Comparison of ENCODE assay signal across 8 cellular contexts in the genomic region with DNA sequence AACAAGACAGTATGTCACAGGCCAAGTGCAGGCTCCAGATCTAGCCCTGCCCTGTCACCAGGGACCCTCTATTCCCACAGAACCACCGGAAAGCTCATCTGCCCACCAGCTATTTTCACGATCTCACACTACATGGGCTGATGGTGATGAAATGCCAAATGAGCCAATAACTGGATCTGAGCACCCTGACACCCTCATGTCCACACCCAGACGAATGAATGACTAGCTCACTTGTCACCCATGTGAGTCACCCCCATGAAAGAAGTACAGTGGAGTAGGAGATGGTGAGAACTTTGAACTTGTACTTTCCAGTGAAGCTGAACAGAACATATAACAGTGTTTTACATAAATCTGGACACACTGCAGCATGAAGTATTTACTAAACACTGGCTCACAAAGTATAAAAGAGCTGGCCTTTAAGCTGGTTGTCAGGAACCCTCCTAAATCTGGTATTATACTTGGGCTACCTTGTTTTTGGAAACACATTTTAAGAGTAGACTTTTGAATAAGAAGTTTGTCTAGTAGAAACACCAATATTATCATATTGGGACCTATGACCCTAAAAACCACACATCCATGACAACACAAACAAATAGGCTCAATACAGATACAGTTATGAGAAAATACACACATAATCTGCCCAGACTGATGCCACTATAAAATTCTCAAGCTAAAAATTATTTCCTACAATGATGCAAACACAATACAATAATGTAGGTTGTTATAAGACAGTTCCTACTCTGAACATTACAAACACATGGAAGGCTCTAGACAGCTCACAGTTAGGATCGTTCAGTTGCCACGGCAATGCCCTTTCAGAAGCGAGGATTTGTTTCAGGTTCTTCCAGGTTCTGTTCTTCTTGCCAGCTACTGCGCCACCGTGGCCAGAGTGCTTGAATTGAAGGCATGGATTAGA. TPM values are rescaled to one million over a fixed set of nuclear protein-coding genes. Genes with fewer than 3 reads are reported as not detected.
DNase-seq lines count a peak whose midpoint lies in the region; ATAC-seq, FAIRE-seq and TF ChIP-seq lines count a peak whose summit lies in the region.

No MANE protein-coding gene starts in this region.

- no peaks in the 10 kb centered on the region for H4K20me1 ChIP-seq in keratinocyte (ENCODE audit: control insufficient read depth, extremely low read depth, insufficient read depth, low read length)

- DNase-seq in CD8-positive, alpha-beta T cell: no peak
- DNase-seq in keratinocyte (ENCODE audit: low read depth, low spot score) (peak; percentile 96), NCI-H345 treated with DMSO at 0.1 percent for 48 hours (lab: John Stamatoyannopoulos, UW; ENCODE audit: unreplicated experiment) (no peak), NCI-H524 (lab: John Stamatoyannopoulos, UW) (no peak), NCI-H1048 (lab: John Stamatoyannopoulos, UW) (no peak)
- DNase-seq in stimulated activated CD4-positive, alpha-beta T cell treated with anti-CD3 and anti-CD28 coated beads, TNF-alpha, amount 100 ng/mL, for 48 hours (ENCODE audit: low read depth in 3 of 3): peak; percentile 18 to 45 (median 26)

- dilution Hi-C loops in keratinocyte (cut with MboI; ENCODE audit: extremely low pct_ligation_motif_present, low sequenced_read_pairs): no loop called here

- H3K4me3 Mint-ChIP-seq in CD8-positive, alpha-beta T cell: no peak overlapping the region
- H3K4me3 Mint-ChIP-seq in activated T-helper 17 cell treated with anti-CD3 and anti-CD28 coated beads, Interleukin-2, amount 50 U/mL, for 72 hours: peak overlapping the region; percentile 27

- H3K4me1 ChIP-seq in CD8-positive, alpha-beta T cell (ENCODE audit: insufficient read depth, low read length): no peaks in the 10 kb centered on the region
- peaks cover 40% of the 10 kb centered on the region for H3K4me1 ChIP-seq in keratinocyte (ENCODE audit: control insufficient read depth, extremely low read depth, insufficient read depth, low read length)

- H2AFZ ChIP-seq in keratinocyte (ENCODE audit: control insufficient read depth, low read length): no peak overlapping the region

- H3K27ac ChIP-seq in CD8-positive, alpha-beta T cell (ENCODE audit: low read depth, low read length): no peak overlapping the region
- peak overlapping the region; percentile 98 for H3K27ac ChIP-seq in keratinocyte (ENCODE audit: control insufficient read depth, insufficient read depth, low read length)

- H3K27ac Mint-ChIP-seq in CD8-positive, alpha-beta T cell: no peak overlapping the region
- H3K27ac Mint-ChIP-seq in activated T-helper 17 cell treated with anti-CD3 and anti-CD28 coated beads, Interleukin-2, amount 50 U/mL, for 72 hours: peak overlapping the region; percentile 42

- H3K27me3 ChIP-seq in CD8-positive, alpha-beta T cell (ENCODE audit: insufficient read depth, low read length): no peaks in the 10 kb centered on the region
- H3K27me3 ChIP-seq in keratinocyte (ENCODE audit: control insufficient read depth, extremely low read depth, insufficient read depth, low read length): no peaks in the 10 kb centered on the region

- TF ChIP-seq CTCF in CD8-positive, alpha-beta T cell (IDR thresholded peaks at IDR 0.05): no peak
- peak in 2 of 3 experiments; percentile 15 to 28 for TF ChIP-seq CTCF in keratinocyte (optimal IDR thresholded peaks at IDR 0.05 in 1 of 3, IDR thresholded peaks at IDR 0.05 in 1 of 3, conservative IDR thresholded peaks at IDR 0.05 in 1 of 3; ENCODE audit: extremely low read depth in 1 of 3, insufficient read depth in 2 of 3, low read length in 3 of 3)

- H3K9ac ChIP-seq in keratinocyte (ENCODE audit: control insufficient read depth, extremely low read depth, insufficient read depth, low read length): peak overlapping the region; percentile 90

- peaks cover 37% of the 10 kb centered on the region for H3K36me3 Mint-ChIP-seq in CD8-positive, alpha-beta T cell
- peaks cover 25% of the 10 kb centered on the region for H3K36me3 Mint-ChIP-seq in activated T-helper 17 cell treated with anti-CD3 and anti-CD28 coated beads, Interleukin-2, amount 50 U/mL, for 72 hours (ENCODE audit: low read depth)

- H3K79me2 ChIP-seq in keratinocyte (ENCODE audit: control insufficient read depth, insufficient read depth, low read length): peaks cover 58% of the 10 kb centered on the region

- peak; percentile 98 for FAIRE-seq in keratinocyte (lab: Jason Lieb, UNC)

- no peaks in the 10 kb centered on the region for H3K36me3 ChIP-seq in CD8-positive, alpha-beta T cell (ENCODE audit: insufficient read depth, low read length)
- peaks cover 3 to 15% of the 10 kb centered on the region in 2 experiments for H3K36me3 ChIP-seq in keratinocyte (ENCODE audit: control insufficient read depth in 2 of 2, extremely low read depth in 1 of 2, insufficient read depth in 2 of 2, low read length in 2 of 2)

- peaks cover 6% of the 10 kb centered on the region for H3K4me1 Mint-ChIP-seq in CD8-positive, alpha-beta T cell (ENCODE audit: low read depth)
- peaks cover 19% of the 10 kb centered on the region for H3K4me1 Mint-ChIP-seq in activated T-helper 17 cell treated with anti-CD3 and anti-CD28 coated beads, Interleukin-2, amount 50 U/mL, for 72 hours

- H3K27me3 Mint-ChIP-seq in CD8-positive, alpha-beta T cell (ENCODE audit: low read depth): no peaks in the 10 kb centered on the region
- no peaks in the 10 kb centered on the region for H3K27me3 Mint-ChIP-seq in activated T-helper 17 cell treated with anti-CD3 and anti-CD28 coated beads, Interleukin-2, amount 50 U/mL, for 72 hours

- H3K9me3 ChIP-seq in CD8-positive, alpha-beta T cell (ENCODE audit: low read length): no peaks in the 10 kb centered on the region
- no peaks in the 10 kb centered on the region for H3K9me3 ChIP-seq in keratinocyte (ENCODE audit: control insufficient read depth, low read depth, low read length)

- CTCF ChIA-PET in CD8-positive, alpha-beta T cell (lab: Charles Lee): no interaction called here

- intact Hi-C loops in CD8-positive, alpha-beta T cell (cut with DNase I, micrococcal nuclease): loop anchor here in 1 of 2 experiments (10.0 kb wide), 1 partner anchor 166 kb away; no protein-coding TSS in a partner anchor

- H3K9me3 Mint-ChIP-seq in CD8-positive, alpha-beta T cell: no peaks in the 10 kb centered on the region
- no peaks in the 10 kb centered on the region for H3K9me3 Mint-ChIP-seq in activated T-helper 17 cell treated with anti-CD3 and anti-CD28 coated beads, Interleukin-2, amount 50 U/mL, for 72 hours

- ATAC-seq in CD8-positive, alpha-beta T cell: peak; percentile 31
- ATAC-seq in HG02623 (IDR thresholded peaks at IDR 0.05; ENCODE audit: unreplicated experiment): peak; percentile 48
- ATAC-seq in activated T-helper 17 cell treated with anti-CD3 and anti-CD28 coated beads, Interleukin-2, amount 50 U/mL, for 72 hours (replicated peaks): peak; percentile 100

- H3K9me1 ChIP-seq in keratinocyte (ENCODE audit: control insufficient read depth, extremely low read depth, insufficient read depth, low read length): no peaks in the 10 kb centered on the region

- peak overlapping the region; percentile 91 for H3K4me2 ChIP-seq in keratinocyte (ENCODE audit: control insufficient read depth, extremely low read depth, insufficient read depth, low read depth, low read length)

- no peak overlapping the region for H3K4me3 ChIP-seq in CD8-positive, alpha-beta T cell (ENCODE audit: low read depth, low read length)
- H3K4me3 ChIP-seq in keratinocyte (ENCODE audit: control insufficient read depth in 2 of 3, extremely low read depth in 1 of 3, insufficient read depth in 2 of 3, low read depth in 1 of 3, low read length in 3 of 3): peak overlapping the region; percentile 63 to 86 (median 78)

- POLR2A ChIA-PET in CD8-positive, alpha-beta T cell (lab: Charles Lee): no interaction called here

RNA-seq across cellular contexts. Expression of a gene that starts 19.0 kb away (rescaled TPM):
- total RNA-seq in CD8-positive, alpha-beta T cell: 10 to 100 TPM; 20.1 to 22.1 TPM
- total RNA-seq in activated T-helper 17 cell treated with anti-CD3 and anti-CD28 coated beads, Interleukin-2, amount 50 U/mL, for 72 hours: 10 to 100 TPM; 20.6 to 22.0 TPM
- polyA plus RNA-seq in keratinocyte: 41.6 to 54.7 TPM (median 43.7 TPM) in 3 replicates
- 24.0 TPM for polyA plus RNA-seq in keratinocyte (2011; ENCODE audit: low read depth)
- polyA plus RNA-seq in keratinocyte (2011; cell fraction: cytosol; rRNA removed): 30.4 and 32.9 TPM in 2 replicates
- polyA plus RNA-seq in keratinocyte (2011; cell fraction: nucleus; rRNA removed): 48.2 and 56.9 TPM in 2 replicates
- 27.2 and 40.3 TPM in 2 replicates for polyA plus RNA-seq in keratinocyte (2012; ENCODE audit: low replicate concordance)
- polyA minus RNA-seq in keratinocyte: 19.7 to 32.4 TPM (median 20.8 TPM) in 3 replicates
- polyA minus RNA-seq in keratinocyte (2011; cell fraction: cytosol; rRNA and poly(A)+ RNA removed): 24.6 TPM
- 12.5 and 15.1 TPM in 2 replicates for polyA minus RNA-seq in keratinocyte (2011; cell fraction: nucleus; rRNA and poly(A)+ RNA removed)

Comparison
In these comparisons a context has a peak if more than half of its experiments do, and no peak if none do; other contexts are left out.
1. ATAC-seq: peak in every context shown above with its lines; median percentile 100 in activated T-helper 17 cell treated with anti-CD3 and anti-CD28 coated beads, Interleukin-2, amount 50 U/mL, for 72 hours; 48 in HG02623; 31 in CD8-positive, alpha-beta T cell.
2. DNase-seq: peak in keratinocyte (single experiment) and stimulated activated CD4-positive, alpha-beta T cell treated with anti-CD3 and anti-CD28 coated beads, TNF-alpha, amount 100 ng/mL, for 48 hours (3 of 3); none in CD8-positive, alpha-beta T cell (0 of 7), NCI-H345 treated with DMSO at 0.1 percent for 48 hours (single experiment), NCI-H524 (0 of 2) and NCI-H1048 (single experiment).